In genomic region chr7:78691584-78691983, GRCh38 we compare ENCODE assay signal across 18 cellular contexts.
"Had no signal": no experiment of that assay in that cellular context is flagged by ENCODE, and none has a peak within 500 bp of the region (broad histone marks: within the 10 kb centered on the region; RNA-seq: fewer than 3 reads in every experiment).

No MANE protein-coding gene starts in this region.

- H3K36me3 ChIP-seq: right atrium auricular region, tibial artery had no signal

- H3K9me3 Mint-ChIP-seq: nephron had no signal

- H3K36me3 Mint-ChIP-seq: immature natural killer cell had no signal

- H3K27me3 Mint-ChIP-seq: activated T-helper 17 cell treated with anti-CD3 and anti-CD28 coated beads, Interleukin-2, amount 50 U/mL, for 72 hours had no signal

- H3K4me1 ChIP-seq: right atrium auricular region, tibial artery had no signal

- H3K4me3 Mint-ChIP-seq: activated T-helper 17 cell treated with anti-CD3 and anti-CD28 coated beads, Interleukin-2, amount 50 U/mL, for 72 hours; immature natural killer cell; nephron had no signal

- H3K4me1 Mint-ChIP-seq: activated T-helper 17 cell treated with anti-CD3 and anti-CD28 coated beads, Interleukin-2, amount 50 U/mL, for 72 hours; immature natural killer cell; nephron had no signal

- H3K27ac ChIP-seq: right atrium auricular region, skin epidermis, tibial artery had no signal

- H3K27me3 ChIP-seq: right atrium auricular region, tibial artery had no signal

- ATAC-seq: activated T-helper 17 cell treated with anti-CD3 and anti-CD28 coated beads, Interleukin-2, amount 50 U/mL, for 72 hours had no signal

- H3K9me3 ChIP-seq: right atrium auricular region, tibial artery had no signal

- DNase-seq: activated CD4-positive, alpha-beta T cell treated with anti-CD3 and anti-CD28 coated beads for 1 hour; activated CD4-positive, alpha-beta T cell treated with anti-CD3 and anti-CD28 coated beads, Interleukin-2, amount 50 U/mL, for 48 hours; activated naive CD4-positive, alpha-beta T cell treated with Interleukin-2 at 50 U/mL for 16 hours; aorta; cortex of kidney; effector memory CD4-positive, alpha-beta T cell; foreskin melanocyte; head of caudate nucleus; immature natural killer cell; mesendoderm; occipital lobe; stimulated activated CD4-positive, alpha-beta T cell treated with anti-CD3 and anti-CD28 coated beads, Interleukin-4, amount 100 ng/mL, for 24 hours; stimulated activated naive CD4-positive, alpha-beta T cell; tibial artery had no signal

- H3K27ac Mint-ChIP-seq: activated T-helper 17 cell treated with anti-CD3 and anti-CD28 coated beads, Interleukin-2, amount 50 U/mL, for 72 hours; immature natural killer cell had no signal

- H3K4me3 ChIP-seq: right atrium auricular region, skin epidermis, tibial artery had no signal
